In the genomic region with DNA sequence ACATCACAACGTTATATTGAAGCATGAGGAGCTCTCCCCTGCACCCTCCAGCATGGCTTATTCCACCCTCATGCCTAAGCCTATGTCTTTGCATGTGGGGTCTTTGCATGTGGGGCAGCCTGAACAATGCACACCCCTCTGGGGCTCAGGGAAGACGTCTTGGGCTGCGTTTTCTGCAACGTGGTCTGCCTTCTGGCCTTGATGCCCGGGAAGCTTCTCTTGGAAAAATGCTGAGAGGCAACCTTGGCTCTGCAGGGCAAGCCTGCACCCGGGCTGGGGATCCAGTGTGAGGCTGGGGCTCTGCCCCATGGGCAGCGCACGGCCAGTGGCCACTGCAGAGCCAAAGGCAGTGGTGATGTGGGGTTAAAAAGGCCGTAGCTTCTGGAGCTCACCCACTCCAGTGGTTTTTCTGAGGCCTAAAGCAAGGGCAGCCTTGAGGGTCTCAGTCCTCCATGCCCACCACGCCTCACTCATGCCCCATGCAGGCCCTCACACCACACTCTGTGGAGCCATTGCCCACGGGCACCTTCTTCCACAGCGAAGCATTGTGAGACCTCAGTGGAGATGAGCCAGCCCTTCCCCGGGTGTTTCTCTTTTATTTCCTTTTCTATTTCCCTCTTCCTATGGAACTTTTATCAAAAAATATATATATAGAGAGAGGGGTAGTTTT, we compare ENCODE assay signal across 15 cellular contexts.
DNase-seq lines count a peak whose midpoint lies in the region; ATAC-seq and TF ChIP-seq lines count a peak whose summit lies in the region.
"Had no signal": no experiment of that assay in that cellular context is flagged by ENCODE, and none has a peak within 500 bp of the region (broad histone marks: within the 10 kb centered on the region; RNA-seq: fewer than 3 reads in every experiment).

No MANE protein-coding gene starts in this region.

- no peaks in the 10 kb centered on the region for H3K36me3 ChIP-seq in lung (ENCODE audit: control insufficient read depth in 2 of 2, insufficient read depth in 2 of 2, low read length in 2 of 2)
- H3K36me3 ChIP-seq: HAP-1 had no signal

- in situ Hi-C loops in GM13977 (cut with MboI; ENCODE audit: low pct_unique_long_range_greater_than_20kb, low sequenced_read_pairs, unreplicated experiment): no loop called here

- peak; percentile 39 for DNase-seq in activated CD4-positive, alpha-beta T cell treated with anti-CD3 and anti-CD28 coated beads, Interleukin-2, amount 10 ng/mL, durations not matched to agents 24 days and 14 days
- no peak for DNase-seq in activated CD4-positive, alpha-beta T cell treated with anti-CD3 and anti-CD28 coated beads for 36 hours
- peak; percentile 23 for DNase-seq in lung (ENCODE audit: low spot score)
- DNase-seq in osteocyte (ENCODE audit: extremely low spot score, unreplicated experiment): peak; percentile 74
- DNase-seq in GM13977 (ENCODE audit: low spot score): no peak
- no peak for DNase-seq in activated T-cell treated with anti-CD3 and anti-CD28 coated beads, Interleukin-2, amount 50 U/mL, for 72 hours
- DNase-seq in NCI-H774 (lab: John Stamatoyannopoulos, UW): no peak
- DNase-seq: AML-193; Caco-2; CD4-positive, alpha-beta T cell had no signal

- H3K4me3 ChIP-seq in lung: no peak overlapping the region
- H3K4me3 ChIP-seq: A549, HAP-1 had no signal

- TF ChIP-seq CTCF in lung (IDR thresholded peaks at IDR 0.05; ENCODE audit: control extremely low read depth, extremely low read depth): no peak
- no peak for TF ChIP-seq CTCF in osteocyte (IDR thresholded peaks at IDR 0.05)
- no peak for TF ChIP-seq CTCF in GM13977 (IDR thresholded peaks at IDR 0.05; ENCODE audit: extremely low read depth, insufficient read depth, missing control alignments)

- no peaks in the 10 kb centered on the region for H3K9me3 Mint-ChIP-seq in activated CD4-positive, alpha-beta T cell treated with anti-CD3 and anti-CD28 coated beads, Interleukin-2, amount 10 ng/mL, durations not matched to agents 24 days and 14 days
- peaks cover 4% of the 10 kb centered on the region for H3K9me3 Mint-ChIP-seq in activated CD4-positive, alpha-beta T cell treated with anti-CD3 and anti-CD28 coated beads for 36 hours (ENCODE audit: low read depth)
- H3K9me3 Mint-ChIP-seq in osteocyte (ENCODE audit: unreplicated experiment): peaks cover 14% of the 10 kb centered on the region
- peaks cover 0 to 3% of the 10 kb centered on the region in 2 donors for H3K9me3 Mint-ChIP-seq in activated T-cell treated with anti-CD3 and anti-CD28 coated beads, Interleukin-2, amount 50 U/mL, for 72 hours

- H3K4me3 Mint-ChIP-seq in activated CD4-positive, alpha-beta T cell treated with anti-CD3 and anti-CD28 coated beads, Interleukin-2, amount 10 ng/mL, durations not matched to agents 24 days and 14 days: no peak overlapping the region
- no peak overlapping the region for H3K4me3 Mint-ChIP-seq in activated CD4-positive, alpha-beta T cell treated with anti-CD3 and anti-CD28 coated beads for 36 hours
- H3K4me3 Mint-ChIP-seq in osteocyte (ENCODE audit: unreplicated experiment): no peak overlapping the region
- no peak overlapping the region for H3K4me3 Mint-ChIP-seq in activated T-cell treated with anti-CD3 and anti-CD28 coated beads, Interleukin-2, amount 50 U/mL, for 72 hours
- H3K4me3 Mint-ChIP-seq: CD4-positive, alpha-beta T cell had no signal

- no peak overlapping the region for H3K27ac Mint-ChIP-seq in activated CD4-positive, alpha-beta T cell treated with anti-CD3 and anti-CD28 coated beads, Interleukin-2, amount 10 ng/mL, durations not matched to agents 24 days and 14 days
- H3K27ac Mint-ChIP-seq in activated CD4-positive, alpha-beta T cell treated with anti-CD3 and anti-CD28 coated beads for 36 hours: no peak overlapping the region
- no peak overlapping the region for H3K27ac Mint-ChIP-seq in osteocyte (ENCODE audit: unreplicated experiment)
- H3K27ac Mint-ChIP-seq in activated T-cell treated with anti-CD3 and anti-CD28 coated beads, Interleukin-2, amount 50 U/mL, for 72 hours: no peak overlapping the region
- H3K27ac Mint-ChIP-seq: CD4-positive, alpha-beta T cell had no signal

- H3K9me3 ChIP-seq in lung (ENCODE audit: control insufficient read depth in 2 of 2, insufficient read depth in 1 of 2, low read length in 1 of 2): peaks cover 3 to 6% of the 10 kb centered on the region in 2 donors
- H3K9me3 ChIP-seq: A549, Caco-2, HAP-1 had no signal

- no peaks in the 10 kb centered on the region for H3K27me3 ChIP-seq in lung (ENCODE audit: control insufficient read depth, insufficient read depth)

- CTCF ChIA-PET in activated CD4-positive, alpha-beta T cell treated with anti-CD3 and anti-CD28 coated beads for 36 hours (lab: Charles Lee): no interaction called here

- no peak overlapping the region for H3K27ac ChIP-seq in lung (ENCODE audit: low read depth in 1 of 2, low read length in 1 of 2)
- H3K27ac ChIP-seq: 22Rv1, A549, C4-2B had no signal

- ATAC-seq in activated CD4-positive, alpha-beta T cell treated with anti-CD3 and anti-CD28 coated beads for 36 hours: no peak
- no peak for ATAC-seq in lung (ENCODE audit: insufficient read depth, low FRiP score)
- no peak for ATAC-seq in activated T-cell treated with anti-CD3 and anti-CD28 coated beads, Interleukin-2, amount 50 U/mL, for 72 hours (replicated peaks in 1 of 2)
- ATAC-seq: HepG2 had no signal

- intact Hi-C loops in activated CD4-positive, alpha-beta T cell treated with anti-CD3 and anti-CD28 coated beads, Interleukin-2, amount 10 ng/mL, durations not matched to agents 24 days and 14 days (cut with micrococcal nuclease): no loop called here
- intact Hi-C loops in activated CD4-positive, alpha-beta T cell treated with anti-CD3 and anti-CD28 coated beads for 36 hours (cut with DNase I, micrococcal nuclease): no loop called here

- H3K27me3 Mint-ChIP-seq in activated CD4-positive, alpha-beta T cell treated with anti-CD3 and anti-CD28 coated beads, Interleukin-2, amount 10 ng/mL, durations not matched to agents 24 days and 14 days: peaks cover 4% of the 10 kb centered on the region
- peaks cover 14% of the 10 kb centered on the region for H3K27me3 Mint-ChIP-seq in activated CD4-positive, alpha-beta T cell treated with anti-CD3 and anti-CD28 coated beads for 36 hours
- H3K27me3 Mint-ChIP-seq in osteocyte (ENCODE audit: unreplicated experiment): peaks cover 12% of the 10 kb centered on the region
- H3K27me3 Mint-ChIP-seq in activated T-cell treated with anti-CD3 and anti-CD28 coated beads, Interleukin-2, amount 50 U/mL, for 72 hours (ENCODE audit: low read depth): peaks cover 13% of the 10 kb centered on the region

- no peaks in the 10 kb centered on the region for H3K4me1 Mint-ChIP-seq in activated CD4-positive, alpha-beta T cell treated with anti-CD3 and anti-CD28 coated beads, Interleukin-2, amount 10 ng/mL, durations not matched to agents 24 days and 14 days
- no peaks in the 10 kb centered on the region for H3K4me1 Mint-ChIP-seq in activated CD4-positive, alpha-beta T cell treated with anti-CD3 and anti-CD28 coated beads for 36 hours
- H3K4me1 Mint-ChIP-seq in osteocyte (ENCODE audit: unreplicated experiment): no peaks in the 10 kb centered on the region
- no peaks in the 10 kb centered on the region for H3K4me1 Mint-ChIP-seq in activated T-cell treated with anti-CD3 and anti-CD28 coated beads, Interleukin-2, amount 50 U/mL, for 72 hours (ENCODE audit: low read depth)

- 79 to 82% methylated on average over 13 of the region's 13 CpGs for WGBS in lung, 2 donors

- no peaks in the 10 kb centered on the region for H3K4me1 ChIP-seq in lung (ENCODE audit: control insufficient read depth in 2 of 2, insufficient read depth in 2 of 2, low read length in 2 of 2)
- H3K4me1 ChIP-seq: A549, Caco-2, HAP-1 had no signal

- H3K36me3 Mint-ChIP-seq in activated CD4-positive, alpha-beta T cell treated with anti-CD3 and anti-CD28 coated beads, Interleukin-2, amount 10 ng/mL, durations not matched to agents 24 days and 14 days (ENCODE audit: low read depth): no peaks in the 10 kb centered on the region
- no peaks in the 10 kb centered on the region for H3K36me3 Mint-ChIP-seq in activated CD4-positive, alpha-beta T cell treated with anti-CD3 and anti-CD28 coated beads for 36 hours (ENCODE audit: low read depth)
- no peaks in the 10 kb centered on the region for H3K36me3 Mint-ChIP-seq in osteocyte (ENCODE audit: unreplicated experiment)
- H3K36me3 Mint-ChIP-seq in activated T-cell treated with anti-CD3 and anti-CD28 coated beads, Interleukin-2, amount 50 U/mL, for 72 hours (ENCODE audit: insufficient read depth in 2 of 2): no peaks in the 10 kb centered on the region

- POLR2A ChIA-PET in activated CD4-positive, alpha-beta T cell treated with anti-CD3 and anti-CD28 coated beads for 36 hours (lab: Charles Lee): no interaction called here

Comparison
In these comparisons a context has a peak if more than half of its experiments do, and no peak if none do; other contexts are left out.
1. DNase-seq: peak in activated CD4-positive, alpha-beta T cell treated with anti-CD3 and anti-CD28 coated beads, Interleukin-2, amount 10 ng/mL, durations not matched to agents 24 days and 14 days (single experiment), lung (single experiment) and osteocyte (single experiment); none in activated CD4-positive, alpha-beta T cell treated with anti-CD3 and anti-CD28 coated beads for 36 hours (single experiment), GM13977 (single experiment), activated T-cell treated with anti-CD3 and anti-CD28 coated beads, Interleukin-2, amount 50 U/mL, for 72 hours (0 of 2) and NCI-H774 (single experiment).